In genomic region chr4:98181815-98182214, GRCh38 we compare ENCODE assay signal across 12 cellular contexts. TPM values are rescaled to one million over a fixed set of nuclear protein-coding genes. Genes with fewer than 3 reads are reported as not detected.
DNase-seq lines count a peak whose midpoint lies in the region; ATAC-seq and TF ChIP-seq lines count a peak whose summit lies in the region.
"Had no signal": no experiment of that assay in that cellular context is flagged by ENCODE, and none has a peak within 500 bp of the region (broad histone marks: within the 10 kb centered on the region; RNA-seq: fewer than 3 reads in every experiment).

No MANE protein-coding gene starts in this region.

- no peak overlapping the region for H3K4me3 ChIP-seq in cardiac fibroblast (replicated peaks in 1 of 2; ENCODE audit: low read depth in 2 of 2, low read length in 2 of 2)
- H3K4me3 ChIP-seq: MG63 had no signal

- no peak for TF ChIP-seq CTCF in cardiac fibroblast (IDR thresholded peaks at IDR 0.05; ENCODE audit: low read depth, low read length)

- DNase-seq in cardiac fibroblast (ENCODE audit: low read depth in 2 of 2) = peak; percentile 29 to 44
- DNase-seq in myocyte (ENCODE audit: low read depth) = peak; percentile 36
- DNase-seq in NCI-H446 treated with DMSO at 0.1 percent for 48 hours (lab: John Stamatoyannopoulos, UW) = no peak
- DNase-seq in NCI-H2107 (lab: John Stamatoyannopoulos, UW) = no peak
- DNase-seq: Caco-2, MG63, NCI-H510A, right cardiac atrium, WERI-Rb-1 had no signal

- peak; percentile 79 for ATAC-seq in GM19328 (IDR thresholded peaks at IDR 0.05; ENCODE audit: unreplicated experiment)
- ATAC-seq in HG03565 (IDR thresholded peaks at IDR 0.05; ENCODE audit: unreplicated experiment) = peak; percentile 73
- no peak for ATAC-seq in HG03457 (IDR thresholded peaks at IDR 0.05; ENCODE audit: unreplicated experiment)
- ATAC-seq: right cardiac atrium had no signal

RNA-seq across cellular contexts. Expression of gene STPG2, which starts 38.5 kb away (rescaled TPM):
- total RNA-seq in myocyte = not detected in 2 replicates
- not detected for polyA plus RNA-seq in myocyte (2012)
- total RNA-seq: Caco-2 had no signal
- polyA plus RNA-seq: right cardiac atrium had no signal

Comparison
In these comparisons a context has a peak if more than half of its experiments do, and no peak if none do; other contexts are left out.
1. DNase-seq: peak in cardiac fibroblast (2 of 2) and myocyte (single experiment); none in NCI-H446 treated with DMSO at 0.1 percent for 48 hours (single experiment) and NCI-H2107 (single experiment).